ENCODE assay signal across 8 cellular contexts in genomic region chr7:149872419-149873073, GRCh38. TPM values are rescaled to one million over a fixed set of nuclear protein-coding genes. Genes with fewer than 3 reads are reported as not detected.
DNase-seq lines count a peak whose midpoint lies in the region; ATAC-seq and TF ChIP-seq lines count a peak whose summit lies in the region.

No MANE protein-coding gene starts in this region.

- peaks cover 82% of the 10 kb centered on the region for H3K4me1 Mint-ChIP-seq in activated CD4-positive, alpha-beta T cell treated with anti-CD3 and anti-CD28 coated beads, Interleukin-2, amount 10 ng/mL, durations not matched to agents 7 days and 5 days

- H3K9me3 Mint-ChIP-seq in activated CD4-positive, alpha-beta T cell treated with anti-CD3 and anti-CD28 coated beads, Interleukin-2, amount 10 ng/mL, durations not matched to agents 7 days and 5 days: no peaks in the 10 kb centered on the region

- H3K9ac ChIP-seq in KMS-11 (no peak overlapping the region), smooth muscle cell (ENCODE audit: low read depth) (no peak overlapping the region)

- ATAC-seq in RWPE2 (ENCODE audit: low read depth): peak; percentile 51

- peak overlapping the region; percentile 82 for H3K27ac Mint-ChIP-seq in activated CD4-positive, alpha-beta T cell treated with anti-CD3 and anti-CD28 coated beads, Interleukin-2, amount 10 ng/mL, durations not matched to agents 7 days and 5 days

- H3K27me3 ChIP-seq in KMS-11 (ENCODE audit: insufficient read depth, low read depth) (0 out of 2 replicates have a peak, but pooled peaks cover 5% of the 10 kb centered on the region), RWPE2 (ENCODE audit: insufficient read depth, poor library complexity, severe bottlenecking) (no peaks in the 10 kb centered on the region), kidney epithelial cell (ENCODE audit: control insufficient read depth, insufficient read depth, low read length) (no peaks in the 10 kb centered on the region), smooth muscle cell (ENCODE audit: low read depth) (peaks cover 8% of the 10 kb centered on the region)

- H3K27ac ChIP-seq in KMS-11 (no peak overlapping the region), RWPE2 (ENCODE audit: poor library complexity, severe bottlenecking) (peak overlapping the region; percentile 49), coronary artery (peak overlapping the region; percentile 85 to 87), smooth muscle cell (ENCODE audit: low read depth) (no peak overlapping the region)

- H3K36me3 ChIP-seq in KMS-11 (ENCODE audit: insufficient read depth) (no peaks in the 10 kb centered on the region), RWPE2 (ENCODE audit: low read depth) (no peaks in the 10 kb centered on the region), kidney epithelial cell (ENCODE audit: control insufficient read depth, insufficient read depth, low read length) (no peaks in the 10 kb centered on the region), smooth muscle cell (ENCODE audit: low read depth) (no peaks in the 10 kb centered on the region)

- H3K27me3 Mint-ChIP-seq in activated CD4-positive, alpha-beta T cell treated with anti-CD3 and anti-CD28 coated beads, Interleukin-2, amount 10 ng/mL, durations not matched to agents 7 days and 5 days: no peaks in the 10 kb centered on the region

- POLR2A ChIA-PET in activated CD4-positive, alpha-beta T cell treated with anti-CD3 and anti-CD28 coated beads, Interleukin-2, amount 10 ng/mL, durations not matched to agents 7 days and 5 days (lab: Charles Lee): no interaction called here

- H2AFZ ChIP-seq in KMS-11 (ENCODE audit: low read depth) (peak overlapping the region; percentile 90), smooth muscle cell (ENCODE audit: low read depth) (peak overlapping the region; percentile 98)

- H3K4me1 ChIP-seq in KMS-11 (ENCODE audit: low read depth, poor library complexity, severe bottlenecking) (peaks cover 12% of the 10 kb centered on the region), RWPE2 (ENCODE audit: insufficient read depth, poor library complexity, severe bottlenecking) (no peaks in the 10 kb centered on the region), smooth muscle cell (ENCODE audit: low read depth) (peaks cover 5% of the 10 kb centered on the region)

- H4K20me1 ChIP-seq in KMS-11 (ENCODE audit: insufficient read depth): no peaks in the 10 kb centered on the region
- no peaks in the 10 kb centered on the region for H4K20me1 ChIP-seq in smooth muscle cell (ENCODE audit: low read depth)

- peaks cover 26% of the 10 kb centered on the region for H3K36me3 Mint-ChIP-seq in activated CD4-positive, alpha-beta T cell treated with anti-CD3 and anti-CD28 coated beads, Interleukin-2, amount 10 ng/mL, durations not matched to agents 7 days and 5 days (ENCODE audit: low read depth)

- H3K4me3 ChIP-seq in KMS-11 (IDR thresholded peaks at IDR 0.05; ENCODE audit: insufficient read depth, low read depth, low read length) (peak overlapping the region; percentile 56), RWPE2 (ENCODE audit: severe bottlenecking) (peak overlapping the region; percentile 83), coronary artery (peak overlapping the region; percentile 86), kidney epithelial cell (ENCODE audit: low read depth, low read length) (peak overlapping the region; percentile 66), smooth muscle cell (peak overlapping the region; percentile 87)

- H3K79me2 ChIP-seq in KMS-11 (ENCODE audit: insufficient read depth, low read depth) (no peaks in the 10 kb centered on the region), smooth muscle cell (ENCODE audit: low read depth) (no peaks in the 10 kb centered on the region)

- H3K4me3 Mint-ChIP-seq in activated CD4-positive, alpha-beta T cell treated with anti-CD3 and anti-CD28 coated beads, Interleukin-2, amount 10 ng/mL, durations not matched to agents 7 days and 5 days: peak overlapping the region; percentile 78

- WGBS in smooth muscle cell (ENCODE audit: low lambda C conversion rate): 31% methylated on average over 13 of the region's 13 CpGs

- no peak for DNase-seq in activated CD4-positive, alpha-beta T cell treated with anti-CD3 and anti-CD28 coated beads, Interleukin-2, amount 10 ng/mL, durations not matched to agents 7 days and 5 days
- no peak for DNase-seq in activated CD4-positive, alpha-beta T cell treated with anti-CD3 and anti-CD28 coated beads for 1 hour
- DNase-seq in RWPE2 (ENCODE audit: low spot score): peak; percentile 52
- peak; percentile 88 for DNase-seq in coronary artery (ENCODE audit: low spot score)
- DNase-seq in kidney epithelial cell (ENCODE audit: low read depth): peak; percentile 37
- DNase-seq in smooth muscle cell (lab: John Stamatoyannopoulos, UW; ENCODE audit: unreplicated experiment): no peak
- DNase-seq in central memory CD4-positive, alpha-beta T cell: no peak

- CTCF ChIA-PET in activated CD4-positive, alpha-beta T cell treated with anti-CD3 and anti-CD28 coated beads, Interleukin-2, amount 10 ng/mL, durations not matched to agents 7 days and 5 days (lab: Charles Lee): interaction anchor here (1.2 to 3.5 kb wide), 3 partner anchors 11 to 38 kb away, joined by 7 to 22 read pairs (median 10); no protein-coding TSS in a partner anchor

- H3K4me2 ChIP-seq in KMS-11: peak overlapping the region; percentile 89
- peak overlapping the region; percentile 98 for H3K4me2 ChIP-seq in smooth muscle cell

- no peaks in the 10 kb centered on the region for H3K9me3 ChIP-seq in RWPE2 (ENCODE audit: severe bottlenecking)
- H3K9me3 ChIP-seq in smooth muscle cell (replicated peaks; ENCODE audit: low read depth): no peaks in the 10 kb centered on the region

- TF ChIP-seq CTCF in KMS-11 (conservative IDR thresholded peaks at IDR 0.05; ENCODE audit: low read depth, low read length): no peak
- TF ChIP-seq CTCF in RWPE2 (IDR thresholded peaks at IDR 0.05; ENCODE audit: poor library complexity, severe bottlenecking): peak; percentile 25
- no peak for TF ChIP-seq CTCF in coronary artery (IDR thresholded peaks at IDR 0.05)
- TF ChIP-seq CTCF in kidney epithelial cell (IDR thresholded peaks at IDR 0.05; ENCODE audit: insufficient read depth, low read length, poor library complexity, severe bottlenecking): peak; percentile 24
- TF ChIP-seq CTCF in smooth muscle cell (IDR thresholded peaks at IDR 0.05; ENCODE audit: borderline replicate concordance, insufficient read depth, poor library complexity, severe bottlenecking): no peak

- no peaks in the 10 kb centered on the region for H3F3A ChIP-seq in smooth muscle cell (ENCODE audit: low read depth)

RNA-seq across cellular contexts. Expression of gene ATP6V0E2, which starts 1.2 kb away (rescaled TPM):
- 10 to 100 TPM; 69.0 to 76.1 TPM for total RNA-seq in activated CD4-positive, alpha-beta T cell treated with anti-CD3 and anti-CD28 coated beads, Interleukin-2, amount 10 ng/mL, durations not matched to agents 7 days and 5 days
- total RNA-seq in kidney epithelial cell (40.8 and 55.7 TPM in 2 replicates), smooth muscle cell (1.3 and 4.6 TPM in 2 replicates)
- polyA plus RNA-seq in smooth muscle cell: 4.6 and 20.0 TPM in 2 replicates

RNA-seq across cellular contexts. Expression of gene ZNF862, which starts 34.4 kb away (rescaled TPM):
- total RNA-seq in activated CD4-positive, alpha-beta T cell treated with anti-CD3 and anti-CD28 coated beads, Interleukin-2, amount 10 ng/mL, durations not matched to agents 7 days and 5 days: 10 to 100 TPM; 31.3 to 35.8 TPM
- total RNA-seq in kidney epithelial cell (7.2 and 10.0 TPM in 2 replicates), smooth muscle cell (10.2 and 10.6 TPM in 2 replicates)
- polyA plus RNA-seq in smooth muscle cell: 3.2 and 5.4 TPM in 2 replicates

Comparison
In these comparisons a context has a peak if more than half of its experiments do, and no peak if none do; other contexts are left out.
1. DNase-seq: peak in RWPE2 (single experiment), coronary artery (single experiment) and kidney epithelial cell (single experiment); none in activated CD4-positive, alpha-beta T cell treated with anti-CD3 and anti-CD28 coated beads, Interleukin-2, amount 10 ng/mL, durations not matched to agents 7 days and 5 days (single experiment), activated CD4-positive, alpha-beta T cell treated with anti-CD3 and anti-CD28 coated beads for 1 hour (single experiment), smooth muscle cell (single experiment) and central memory CD4-positive, alpha-beta T cell (single experiment).
2. H3K27ac ChIP-seq: peak in RWPE2 (single experiment) and coronary artery (2 of 2); none in KMS-11 (single experiment) and smooth muscle cell (single experiment).
3. CTCF ChIP-seq: peak in RWPE2 (single experiment) and kidney epithelial cell (single experiment); none in KMS-11 (single experiment), coronary artery (single experiment) and smooth muscle cell (single experiment).
4. Peak in every context shown above with its lines, with median percentiles within 50 percentile points of each other: H3K4me3 ChIP-seq.